Comparison of ENCODE assay signal across 8 cellular contexts in the genomic region with DNA sequence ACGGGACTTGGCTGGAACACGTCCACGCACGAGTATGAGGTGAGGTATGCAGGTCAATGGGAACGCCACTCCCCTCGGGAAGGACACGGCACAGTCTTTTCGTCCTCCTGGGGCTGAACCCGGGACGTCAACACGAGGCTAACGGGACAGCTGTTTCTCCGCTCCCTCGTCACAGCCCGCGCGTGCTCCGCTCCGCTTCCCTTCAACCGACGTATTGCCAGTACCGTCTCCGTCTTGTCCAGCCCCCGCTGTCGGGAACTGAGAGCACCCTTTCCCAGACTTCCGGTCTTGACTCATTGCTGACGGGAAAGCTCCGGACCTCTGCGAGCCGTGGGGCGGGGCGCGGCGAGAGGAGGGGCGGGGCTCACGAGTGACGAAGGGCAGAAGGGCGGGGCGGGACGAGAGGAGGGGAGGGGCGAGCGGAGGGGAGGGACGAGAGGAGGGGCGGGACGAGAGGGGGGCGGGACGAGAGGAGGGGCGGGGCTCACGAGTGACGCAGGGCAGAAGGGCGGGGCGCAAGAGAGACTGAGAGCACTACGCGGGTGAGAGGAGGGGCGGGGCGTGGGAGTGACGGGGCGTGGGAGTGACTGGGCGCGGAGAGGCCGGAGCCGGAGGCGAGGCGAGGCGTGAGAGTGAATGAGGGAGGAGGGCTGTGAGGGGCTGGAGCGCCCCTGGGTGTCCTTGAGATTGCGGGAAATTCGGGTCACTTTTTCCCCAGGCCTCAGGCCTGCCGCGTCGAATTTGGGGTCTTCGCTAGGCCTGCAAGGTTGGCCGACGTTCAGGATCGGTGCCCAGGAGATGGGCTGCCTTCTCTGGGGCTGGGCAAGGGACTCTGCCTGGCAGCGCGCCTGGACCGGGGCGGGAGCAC. TPM values are rescaled to one million over a fixed set of nuclear protein-coding genes. Genes with fewer than 3 reads are reported as not detected.
DNase-seq lines count a peak whose midpoint lies in the region; FAIRE-seq and TF ChIP-seq lines count a peak whose summit lies in the region.

No MANE protein-coding gene starts in this region.

- no peaks in the 10 kb centered on the region for H3K27me3 ChIP-seq in SJSA1 (replicated peaks)
- H3K27me3 ChIP-seq in neutrophil = no peaks in the 10 kb centered on the region
- no peaks in the 10 kb centered on the region for H3K27me3 ChIP-seq in subcutaneous abdominal adipose tissue (ENCODE audit: control insufficient read depth in 5 of 5, insufficient read depth in 4 of 5, low read length in 5 of 5)

- no peak for FAIRE-seq in frontal cortex (lab: Jason Lieb, UNC)

- peak overlapping the region; percentile 89 for H3K4me3 Mint-ChIP-seq in HFFc6

- H3K4me3 ChIP-seq in SJSA1 = peak overlapping the region; percentile 66
- peak overlapping the region; percentile 68 to 84 for H3K4me3 ChIP-seq in neutrophil (ENCODE audit: low read depth in 1 of 2, low read length in 1 of 2)
- H3K4me3 ChIP-seq in subcutaneous abdominal adipose tissue (ENCODE audit: low read depth in 1 of 5, low read length in 5 of 5) = peak overlapping the region; percentile 70 to 84 (median 75)

- peaks cover 2% of the 10 kb centered on the region for H3K27me3 Mint-ChIP-seq in HFFc6 (ENCODE audit: insufficient read depth)

- H3K9me3 Mint-ChIP-seq in HFFc6 = no peaks in the 10 kb centered on the region

- no peaks in the 10 kb centered on the region for H3K36me3 Mint-ChIP-seq in HFFc6 (ENCODE audit: low read depth)

- peak overlapping the region; percentile 74 to 92 (median 76) for H3K9ac ChIP-seq in subcutaneous abdominal adipose tissue (ENCODE audit: low read length in 5 of 5)

- DNase-seq in GM04504 (ENCODE audit: low read depth) (peak; percentile 95), HFFc6 (peak; percentile 98), NAMALWA (ENCODE audit: low spot score) (peak; percentile 94), SJSA1 (ENCODE audit: low read depth in 1 of 2, low spot score in 2 of 2) (peak; percentile 91 to 98), frontal cortex (ENCODE audit: low spot score in 2 of 2) (peak; percentile 84 to 93)
- DNase-seq in activated naive CD4-positive, alpha-beta T cell treated with Interleukin-2 at 50 U/mL for 16 hours = peak; percentile 89

- TF ChIP-seq CTCF in HFFc6 (IDR thresholded peaks at IDR 0.05) = no peak
- no peak for TF ChIP-seq CTCF in neutrophil (IDR thresholded peaks at IDR 0.05)

- H3K36me3 ChIP-seq in SJSA1 (0 out of 2 replicates have a peak, but pooled peaks cover 3% of the 10 kb centered on the region), neutrophil (no peaks in the 10 kb centered on the region), subcutaneous abdominal adipose tissue (ENCODE audit: control insufficient read depth in 5 of 5, insufficient read depth in 5 of 5, low read length in 5 of 5) (no peaks in the 10 kb centered on the region)

- H3K4me1 Mint-ChIP-seq in HFFc6 (ENCODE audit: low read depth) = peaks cover 13% of the 10 kb centered on the region; the same call in 1 of the 2 replicates

- H3K4me1 ChIP-seq in SJSA1 (replicated peaks) (peaks cover 12% of the 10 kb centered on the region), neutrophil (ENCODE audit: control insufficient read depth in 1 of 2, insufficient read depth in 1 of 2, low read depth in 1 of 2, low read length in 1 of 2) (peaks cover 13 to 16% of the 10 kb centered on the region in 2 experiments), subcutaneous abdominal adipose tissue (ENCODE audit: control insufficient read depth in 5 of 5, insufficient read depth in 5 of 5, low read length in 5 of 5) (peaks cover 5 to 16% (median 13%) of the 10 kb centered on the region in 5 donors)

- peak overlapping the region; percentile 94 for H3K27ac ChIP-seq in SJSA1
- peak overlapping the region; percentile 86 for H3K27ac ChIP-seq in neutrophil
- H3K27ac ChIP-seq in subcutaneous abdominal adipose tissue (ENCODE audit: low read depth, low read length) = peak overlapping the region; percentile 84

- H3K9me3 ChIP-seq in SJSA1 (replicated peaks) (no peaks in the 10 kb centered on the region), neutrophil (no peaks in the 10 kb centered on the region), subcutaneous abdominal adipose tissue (ENCODE audit: control insufficient read depth in 5 of 5, low read length in 5 of 5) (no peaks in the 10 kb centered on the region)

- peak overlapping the region; percentile 98 for H3K27ac Mint-ChIP-seq in HFFc6

RNA-seq across cellular contexts. Expression of a gene that starts 22.2 kb away (rescaled TPM):
- not detected for total RNA-seq in HFFc6 (2021; fragmentation: NEBNext Ultra II Directional; extraction: Animal tissue kit (Norgen Biotek cat#: 25700))
- not detected in 2 replicates for total RNA-seq in SJSA1 (2014; rRNA removed; shearing (Covaris generic))
- total RNA-seq in frontal cortex = not detected

Comparison
In these comparisons a context has a peak if more than half of its experiments do, and no peak if none do; other contexts are left out.
1. Peak in every context shown above with its lines: DNase-seq, H3K4me3 ChIP-seq and H3K27ac ChIP-seq.